Comparison of ENCODE assay signal across 8 cellular contexts in genomic region chr5:36726767-36727166, GRCh38.
"Had no signal": no experiment of that assay in that cellular context is flagged by ENCODE, and none has a peak within 500 bp of the region (broad histone marks: within the 10 kb centered on the region; RNA-seq: fewer than 3 reads in every experiment).

No MANE protein-coding gene starts in this region.

- FAIRE-seq: G401.6, GM12878, GM12891, GM12892, GM18507, GM19239 had no signal

- ATAC-seq: GM12878 had no signal

- DNase-seq: GDM1, GF-D8 had no signal

- H3K4me3 ChIP-seq: GM12878 had no signal
